ENCODE assay signal across 18 cellular contexts in genomic region chr20:25191051-25191450, GRCh38.
"Had no signal": no experiment of that assay in that cellular context is flagged by ENCODE, and none has a peak within 500 bp of the region (broad histone marks: within the 10 kb centered on the region; RNA-seq: fewer than 3 reads in every experiment).

No MANE protein-coding gene starts in this region.

- ATAC-seq: left colon; lower lobe of right lung; naive thymus-derived CD4-positive, alpha-beta T cell; upper lobe of right lung; WTC11 had no signal

- H3K9me3 Mint-ChIP-seq: activated naive CD4-positive, alpha-beta T cell treated with anti-CD3 and anti-CD28 coated beads, Interleukin-2, amount 50 U/mL, for 24 hours; T-helper 1 cell treated with Interleukin-12 subunit alpha and Interleukin-12 subunit beta and Interleukin-4 antibody, amounts not matched to agents 30 μg/mL and 1 μg/mL, for 36 hours had no signal

- H3K9me3 ChIP-seq: ascending aorta, lower lobe of right lung, prostate gland, thyroid gland, upper lobe of right lung had no signal

- H3K36me3 Mint-ChIP-seq: activated naive CD4-positive, alpha-beta T cell treated with anti-CD3 and anti-CD28 coated beads, Interleukin-2, amount 50 U/mL, for 24 hours; neural progenitor cell had no signal

- H3K4me1 ChIP-seq: neural progenitor cell, prostate gland had no signal

- H3K4me3 Mint-ChIP-seq: activated naive CD4-positive, alpha-beta T cell treated with anti-CD3 and anti-CD28 coated beads, Interleukin-2, amount 50 U/mL, for 24 hours; naive thymus-derived CD4-positive, alpha-beta T cell; neural progenitor cell; T-helper 1 cell treated with Interleukin-12 subunit alpha and Interleukin-12 subunit beta and Interleukin-4 antibody, amounts not matched to agents 30 μg/mL and 1 μg/mL, for 36 hours; WTC11 had no signal

- H3K27me3 ChIP-seq: ascending aorta, neural progenitor cell, thyroid gland had no signal

- H3K4me3 ChIP-seq: ascending aorta, lower lobe of right lung, neural progenitor cell, prostate gland, thyroid gland, upper lobe of right lung had no signal

- H3K27ac Mint-ChIP-seq: activated naive CD4-positive, alpha-beta T cell treated with anti-CD3 and anti-CD28 coated beads, Interleukin-2, amount 50 U/mL, for 24 hours; neural progenitor cell; T-helper 1 cell treated with Interleukin-12 subunit alpha and Interleukin-12 subunit beta and Interleukin-4 antibody, amounts not matched to agents 30 μg/mL and 1 μg/mL, for 36 hours; WTC11 had no signal

- H3K36me3 ChIP-seq: ascending aorta, lower lobe of right lung, neural progenitor cell, prostate gland, thyroid gland, upper lobe of right lung had no signal

- H3K27ac ChIP-seq: ascending aorta, lower lobe of right lung, neural progenitor cell, prostate gland, thyroid gland, upper lobe of right lung had no signal

- DNase-seq: activated gamma-delta T cell treated with Interleukin-2 at 50 U/mL for 16 hours; activated T-cell treated with anti-CD3 and anti-CD28 coated beads, Interleukin-2, amount 50 U/mL, for 1 hour; cerebellar nuclear complex; islet precursor cell; left colon; lower lobe of right lung; naive thymus-derived CD4-positive, alpha-beta T cell; stimulated activated CD4-positive, alpha-beta T cell treated with anti-CD3 and anti-CD28 coated beads, Interleukin-4, amount 100 ng/mL, for 24 hours; stimulated activated naive CD4-positive, alpha-beta T cell treated with Interleukin-2 at 50 U/mL for 16 hours; T1000; thyroid gland; upper lobe of right lung had no signal

- H3K4me1 Mint-ChIP-seq: neural progenitor cell, WTC11 had no signal
